Comparison of ENCODE assay signal across 21 cellular contexts in genomic region chr16:16857603-16858283, GRCh38.
DNase-seq lines count a peak whose midpoint lies in the region; ATAC-seq, FAIRE-seq and TF ChIP-seq lines count a peak whose summit lies in the region.
"Had no signal": no experiment of that assay in that cellular context is flagged by ENCODE, and none has a peak within 500 bp of the region (broad histone marks: within the 10 kb centered on the region; RNA-seq: fewer than 3 reads in every experiment).

No MANE protein-coding gene starts in this region.

- no peak overlapping the region for H3K4me3 Mint-ChIP-seq in activated T-helper 1 cell treated with anti-CD3 and anti-CD28 coated beads, Interleukin-12 subunit alpha, Interleukin-12 subunit beta, Interleukin-2, Interleukin-4 antibody, amounts not matched to agents 30 ng/mL and 10 ng/mL and 1 ng/mL, durations not matched to agents 14 hours and 24 hours and 36 hours
- H3K4me3 Mint-ChIP-seq: activated CD4-positive, alpha-beta T cell treated with anti-CD3 and anti-CD28 coated beads for 36 hours; CD14-positive monocyte; GM23338; naive B cell; stimulated activated naive CD8-positive, alpha-beta T cell treated with anti-CD3 and anti-CD28 coated beads, Interleukin-15, amount 100 ng/mL, for 72 hours; T-helper 2 cell treated with Interferon-gamma antibody and Interleukin-4, amounts not matched to agents 5 μg/mL and 100 μg/mL, for 36 hours had no signal

- 0 out of 5 replicates have a peak, but pooled peaks cover 0 to 5% of the 10 kb centered on the region in 2 experiments for H3K4me1 ChIP-seq in K562 (replicated peaks in 1 of 2; ENCODE audit: control insufficient read depth in 2 of 2, insufficient read depth in 2 of 2, low read length in 2 of 2)
- no peaks in the 10 kb centered on the region for H3K4me1 ChIP-seq in prostate gland (replicated peaks)
- H3K4me1 ChIP-seq: breast epithelium had no signal

- POLR2A ChIA-PET in K562 (lab: Yijun Ruan, JAX) = interaction anchor here (0.6 kb wide), 1 partner anchor 818 kb away, joined by 3 read pairs; no protein-coding TSS in a partner anchor

- CTCF ChIA-PET in K562 (lab: Yijun Ruan, JAX; ENCODE audit: low intra/inter-chr PET ratio) = interaction anchor here (0.6 kb wide), 1 partner anchor 705 kb away, joined by 3 read pairs; no protein-coding TSS in a partner anchor

- 6% methylated on average over 5 of the region's 5 CpGs for WGBS in K562 (ENCODE audit: insufficient coverage, low coverage, missing lambda C conversion rate)
- WGBS in prostate gland = 12% methylated on average over 5 of the region's 5 CpGs

- H3K27me3 ChIP-seq in K562 (ENCODE audit: control insufficient read depth in 2 of 2, insufficient read depth in 2 of 2, low read length in 2 of 2) (no peaks in the 10 kb centered on the region), prostate gland (replicated peaks; ENCODE audit: insufficient read depth) (no peaks in the 10 kb centered on the region)
- H3K27me3 ChIP-seq: MG63 had no signal

- in situ Hi-C loops in K562 (cut with MboI) = no loop called here

- no peaks in the 10 kb centered on the region for H3K9me1 ChIP-seq in K562 (ENCODE audit: control insufficient read depth, insufficient read depth, low read length)

- H3K79me2 ChIP-seq in K562 (ENCODE audit: control insufficient read depth, insufficient read depth, low read length) = no peaks in the 10 kb centered on the region

- no peak overlapping the region for H3K4me3 ChIP-seq in K562
- H3K4me3 ChIP-seq in prostate gland = no peak overlapping the region
- H3K4me3 ChIP-seq: breast epithelium, GM23338, MG63 had no signal

- DNase-seq in DMS53 (lab: John Stamatoyannopoulos, UW) = peak; percentile 43
- DNase-seq in DMS53 treated with DMSO at 0.1 percent for 48 hours (lab: John Stamatoyannopoulos, UW; ENCODE audit: unreplicated experiment) = no peak
- peak; percentile 55 for DNase-seq in NCI-H2196 (lab: John Stamatoyannopoulos, UW; ENCODE audit: unreplicated experiment)
- no peak for DNase-seq in K562 (ENCODE audit: extremely low read depth in 1 of 4, low spot score in 3 of 4)
- DNase-seq in prostate gland (ENCODE audit: low spot score) = peak; percentile 10
- no peak for DNase-seq in H54 (ENCODE audit: insufficient read length, low spot score)
- no peak for DNase-seq in activated T-helper 1 cell treated with anti-CD3 and anti-CD28 coated beads, Interleukin-12 subunit alpha, Interleukin-12 subunit beta, Interleukin-2, Interleukin-4 antibody, amounts not matched to agents 30 ng/mL and 10 ng/mL and 1 ng/mL, durations not matched to agents 14 hours and 24 hours and 36 hours (ENCODE audit: low spot score)
- DNase-seq in NCI-H1436 treated with DMSO at 0.1 percent for 48 hours (lab: John Stamatoyannopoulos, UW) = no peak
- DNase-seq: activated CD4-positive, alpha-beta T cell treated with anti-CD3 and anti-CD28 coated beads for 36 hours; left ventricle myocardium superior; MG63; naive B cell; NCI-H774; stimulated activated CD4-positive, alpha-beta T cell treated with anti-CD3 and anti-CD28 coated beads, Interleukin-12 subunit alpha, Interleukin-12 subunit beta, amount 100 ng/mL, for 4 hours; stimulated activated naive CD8-positive, alpha-beta T cell treated with anti-CD3 and anti-CD28 coated beads, Interleukin-15, amount 100 ng/mL, for 72 hours had no signal

- H3K27ac Mint-ChIP-seq in activated T-helper 1 cell treated with anti-CD3 and anti-CD28 coated beads, Interleukin-12 subunit alpha, Interleukin-12 subunit beta, Interleukin-2, Interleukin-4 antibody, amounts not matched to agents 30 ng/mL and 10 ng/mL and 1 ng/mL, durations not matched to agents 14 hours and 24 hours and 36 hours = no peak overlapping the region
- H3K27ac Mint-ChIP-seq: activated CD4-positive, alpha-beta T cell treated with anti-CD3 and anti-CD28 coated beads for 36 hours; activated naive CD4-positive, alpha-beta T cell treated with anti-CD3 and anti-CD28 coated beads, Interleukin-2, amount 50 U/mL, for 72 hours; CD14-positive monocyte; GM23338; stimulated activated naive CD8-positive, alpha-beta T cell treated with anti-CD3 and anti-CD28 coated beads, Interleukin-15, amount 100 ng/mL, for 72 hours; T-helper 2 cell treated with Interferon-gamma antibody and Interleukin-4, amounts not matched to agents 5 μg/mL and 100 μg/mL, for 36 hours had no signal

- peaks cover 4% of the 10 kb centered on the region for H3K27me3 Mint-ChIP-seq in activated T-helper 1 cell treated with anti-CD3 and anti-CD28 coated beads, Interleukin-12 subunit alpha, Interleukin-12 subunit beta, Interleukin-2, Interleukin-4 antibody, amounts not matched to agents 30 ng/mL and 10 ng/mL and 1 ng/mL, durations not matched to agents 14 hours and 24 hours and 36 hours (ENCODE audit: insufficient read depth)

- H2AFZ ChIP-seq in K562 (ENCODE audit: low read depth, low read length) = no peak overlapping the region
- H2AFZ ChIP-seq: GM23338 had no signal

- no peaks in the 10 kb centered on the region for H3K4me1 Mint-ChIP-seq in activated T-helper 1 cell treated with anti-CD3 and anti-CD28 coated beads, Interleukin-12 subunit alpha, Interleukin-12 subunit beta, Interleukin-2, Interleukin-4 antibody, amounts not matched to agents 30 ng/mL and 10 ng/mL and 1 ng/mL, durations not matched to agents 14 hours and 24 hours and 36 hours (ENCODE audit: low read depth)
- H3K4me1 Mint-ChIP-seq: activated CD4-positive, alpha-beta T cell treated with anti-CD3 and anti-CD28 coated beads for 36 hours; CD14-positive monocyte; stimulated activated naive CD8-positive, alpha-beta T cell treated with anti-CD3 and anti-CD28 coated beads, Interleukin-15, amount 100 ng/mL, for 72 hours had no signal

- no peak for TF ChIP-seq RAD21 in K562 (CRISPR knock-in tag; conservative IDR thresholded peaks at IDR 0.05 in 1 of 2, IDR thresholded peaks at IDR 0.05 in 1 of 2)

- H3K36me3 Mint-ChIP-seq in activated T-helper 1 cell treated with anti-CD3 and anti-CD28 coated beads, Interleukin-12 subunit alpha, Interleukin-12 subunit beta, Interleukin-2, Interleukin-4 antibody, amounts not matched to agents 30 ng/mL and 10 ng/mL and 1 ng/mL, durations not matched to agents 14 hours and 24 hours and 36 hours (ENCODE audit: low read depth) = no peaks in the 10 kb centered on the region
- H3K36me3 Mint-ChIP-seq: activated naive CD4-positive, alpha-beta T cell treated with anti-CD3 and anti-CD28 coated beads, Interleukin-2, amount 50 U/mL, for 72 hours; CD14-positive monocyte; naive B cell had no signal

- H3K36me3 ChIP-seq in K562 (ENCODE audit: control insufficient read depth, insufficient read depth, low read length) (no peaks in the 10 kb centered on the region), prostate gland (no peaks in the 10 kb centered on the region)
- H3K36me3 ChIP-seq: breast epithelium, MG63 had no signal

- H4K20me1 ChIP-seq in K562 (replicated peaks; ENCODE audit: control insufficient read depth, insufficient read depth, low read length) = 0 out of 2 replicates have a peak, but pooled peaks cover 4% of the 10 kb centered on the region

- TF ChIP-seq POLR2A in K562 (conservative IDR thresholded peaks at IDR 0.05) (no peak), prostate gland (IDR thresholded peaks at IDR 0.05) (no peak), H54 (IDR thresholded peaks at IDR 0.05; ENCODE audit: low read depth, low read length) (no peak)

- TF ChIP-seq EP300 in K562 (IDR thresholded peaks at IDR 0.05; ENCODE audit: low read length) = no peak

- TF ChIP-seq CTCF in K562 (IDR thresholded peaks at IDR 0.05 in 2 of 3, conservative IDR thresholded peaks at IDR 0.05 in 1 of 3; ENCODE audit: insufficient read depth in 2 of 3, low read depth in 1 of 3, low read length in 3 of 3) (no peak), prostate gland (IDR thresholded peaks at IDR 0.05) (no peak)

- intact Hi-C loops in K562 (cut with micrococcal nuclease) (no loop called here), prostate gland (cut with DNase I) (loop anchor here (10.0 kb wide), 1 partner anchor 727 kb away; no protein-coding TSS in a partner anchor)
- intact Hi-C loops in activated T-helper 1 cell treated with anti-CD3 and anti-CD28 coated beads, Interleukin-12 subunit alpha, Interleukin-12 subunit beta, Interleukin-2, Interleukin-4 antibody, amounts not matched to agents 30 ng/mL and 10 ng/mL and 1 ng/mL, durations not matched to agents 14 hours and 24 hours and 36 hours (cut with micrococcal nuclease) = no loop called here

- H3K9ac ChIP-seq in K562 (ENCODE audit: insufficient read depth in 1 of 2, low read depth in 2 of 2, low read length in 2 of 2) = no peak overlapping the region

- H3K27ac ChIP-seq in K562 (ENCODE audit: extremely low read depth, low read depth, low read length) (no peak overlapping the region), prostate gland (no peak overlapping the region)
- H3K27ac ChIP-seq: 22Rv1, breast epithelium had no signal

- no peak for ATAC-seq in K562
- ATAC-seq: activated CD4-positive, alpha-beta T cell treated with anti-CD3 and anti-CD28 coated beads for 36 hours; activated naive CD4-positive, alpha-beta T cell treated with anti-CD3 and anti-CD28 coated beads, Interleukin-2, amount 50 U/mL, for 72 hours; GM23338; left ventricle myocardium superior; stimulated activated naive CD8-positive, alpha-beta T cell treated with anti-CD3 and anti-CD28 coated beads, Interleukin-15, amount 100 ng/mL, for 72 hours had no signal

- no TSS peak for BruUV-seq in K562 (replicated peaks; lab: Mats Ljungman, UMichigan)

- no peak overlapping the region for H3K4me2 ChIP-seq in K562 (ENCODE audit: insufficient read depth, low read length)
- H3K4me2 ChIP-seq: GM23338 had no signal

- H3K9me3 ChIP-seq in K562 (replicated peaks; ENCODE audit: control insufficient read depth, insufficient read depth, low read depth, low read length) (no peaks in the 10 kb centered on the region), prostate gland (no peaks in the 10 kb centered on the region)
- H3K9me3 ChIP-seq: breast epithelium, MG63 had no signal

- H3K9me3 Mint-ChIP-seq in activated T-helper 1 cell treated with anti-CD3 and anti-CD28 coated beads, Interleukin-12 subunit alpha, Interleukin-12 subunit beta, Interleukin-2, Interleukin-4 antibody, amounts not matched to agents 30 ng/mL and 10 ng/mL and 1 ng/mL, durations not matched to agents 14 hours and 24 hours and 36 hours = no peaks in the 10 kb centered on the region
- H3K9me3 Mint-ChIP-seq: activated naive CD4-positive, alpha-beta T cell treated with anti-CD3 and anti-CD28 coated beads, Interleukin-2, amount 50 U/mL, for 72 hours; GM23338; naive B cell; stimulated activated naive CD8-positive, alpha-beta T cell treated with anti-CD3 and anti-CD28 coated beads, Interleukin-15, amount 100 ng/mL, for 72 hours; T-helper 2 cell treated with Interferon-gamma antibody and Interleukin-4, amounts not matched to agents 5 μg/mL and 100 μg/mL, for 36 hours had no signal

- peak; percentile 29 for FAIRE-seq in K562 (lab: Jason Lieb, UNC)
- FAIRE-seq in H54 (lab: Jason Lieb, UNC) = no peak

TF ChIP-seq in K562, 482 proteins besides CTCF, POLR2A, EP300 and RAD21 (continues in another document):
- TF ChIP-seq ZNF232 (CRISPR knock-in tag; IDR thresholded peaks at IDR 0.05) = peak; percentile 94

Comparison
In these comparisons a context has a peak if more than half of its experiments do, and no peak if none do; other contexts are left out.
1. DNase-seq: peak in DMS53 (single experiment), NCI-H2196 (single experiment) and prostate gland (single experiment); none in DMS53 treated with DMSO at 0.1 percent for 48 hours (single experiment), K562 (0 of 4), H54 (single experiment), activated T-helper 1 cell treated with anti-CD3 and anti-CD28 coated beads, Interleukin-12 subunit alpha, Interleukin-12 subunit beta, Interleukin-2, Interleukin-4 antibody, amounts not matched to agents 30 ng/mL and 10 ng/mL and 1 ng/mL, durations not matched to agents 14 hours and 24 hours and 36 hours (single experiment) and NCI-H1436 treated with DMSO at 0.1 percent for 48 hours (single experiment).